10 cellular contexts compared by ENCODE assay signal in the genomic region with DNA sequence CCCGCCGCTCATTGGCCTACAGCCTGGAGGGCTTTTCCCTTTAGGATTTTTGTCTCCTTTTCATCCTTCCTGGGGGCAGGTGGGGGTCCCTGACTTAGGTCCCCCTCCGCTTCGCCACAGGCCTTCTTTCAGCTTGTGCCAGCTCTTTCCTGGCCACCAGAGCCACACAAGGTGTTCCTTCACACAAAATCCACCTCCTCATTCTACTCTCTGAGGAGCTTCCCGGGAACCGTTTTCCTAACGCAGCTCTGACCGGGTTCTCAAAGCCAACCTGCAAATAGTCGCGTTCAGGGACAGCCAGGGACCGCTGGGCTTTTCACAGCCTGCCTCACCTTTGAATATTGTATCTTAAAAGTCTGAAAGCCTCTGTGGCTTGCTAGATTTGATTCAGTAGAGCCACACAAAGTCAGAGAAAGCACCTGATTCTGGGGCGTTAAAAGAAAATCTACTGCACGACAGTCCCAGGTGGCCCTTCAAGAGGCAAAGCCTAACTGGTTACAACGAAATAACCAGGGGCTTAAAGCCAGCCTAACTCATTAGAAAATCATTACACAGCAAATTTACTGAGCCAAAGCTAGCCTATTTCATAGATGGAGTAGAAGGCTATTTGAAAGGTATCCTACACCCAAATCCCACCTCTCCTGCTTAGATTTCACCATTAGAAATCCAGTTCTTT. TPM values are rescaled to one million over a fixed set of nuclear protein-coding genes. Genes with fewer than 3 reads are reported as not detected.
DNase-seq lines count a peak whose midpoint lies in the region; ATAC-seq and TF ChIP-seq lines count a peak whose summit lies in the region.
"Had no signal": no experiment of that assay in that cellular context is flagged by ENCODE, and none has a peak within 500 bp of the region (broad histone marks: within the 10 kb centered on the region; RNA-seq: fewer than 3 reads in every experiment).

No MANE protein-coding gene starts in this region.

- H3K36me3 ChIP-seq in IMR-90 (ENCODE audit: control insufficient read depth, insufficient read depth, low read length): no peaks in the 10 kb centered on the region
- no peaks in the 10 kb centered on the region for H3K36me3 ChIP-seq in ectodermal cell (ENCODE audit: control insufficient read depth, insufficient read depth, low read length)

- no peak overlapping the region for H2BK20ac ChIP-seq in IMR-90 (ENCODE audit: low read depth, low read length)

- TF ChIP-seq RAD21 in IMR-90 (IDR thresholded peaks at IDR 0.05; ENCODE audit: low read length): no peak

- H2AFZ ChIP-seq in IMR-90 (replicated peaks; ENCODE audit: low read length, poor library complexity): no peak overlapping the region

- H3K9me3 ChIP-seq in IMR-90 (ENCODE audit: control insufficient read depth, insufficient read depth, low read length): peaks cover 3% of the 10 kb centered on the region; the same call in 1 of the 2 replicates
- H3K9me3 ChIP-seq in ectodermal cell (ENCODE audit: control insufficient read depth, low read length): no peaks in the 10 kb centered on the region

- no peak for TF ChIP-seq POLR2A in IMR-90 (IDR thresholded peaks at IDR 0.05; ENCODE audit: low read depth, low read length)

- in situ Hi-C loops in IMR-90 (cut with MboI; ENCODE audit: low sequenced_read_pairs): no loop called here

- no peak overlapping the region for H3K18ac ChIP-seq in IMR-90 (ENCODE audit: low read depth, low read length)

- H3K9ac ChIP-seq in IMR-90 (ENCODE audit: low read depth, low read length): no peak overlapping the region

- H3K4me3 ChIP-seq in AG10803 (ENCODE audit: low read length) (0 out of 2 replicates have a peak overlapping the region, but pooled peaks have one; percentile 12), IMR-90 (ENCODE audit: insufficient read depth, low read depth, low read length) (no peak overlapping the region), ectodermal cell (ENCODE audit: insufficient read depth, low read depth, low read length) (peak overlapping the region; percentile 41)

- H3K79me1 ChIP-seq in IMR-90 (ENCODE audit: low read depth in 1 of 2, low read length in 2 of 2): no peaks in the 10 kb centered on the region

- POLR2A ChIA-PET in IMR-90 (lab: Charles Lee; ENCODE audit: unreplicated experiment): no interaction called here

- H3K4me3 Mint-ChIP-seq in natural killer cell: peak overlapping the region; percentile 81

- H3K36me3 Mint-ChIP-seq in natural killer cell: no peaks in the 10 kb centered on the region

- BruUV-seq in IMR-90 (replicated peaks; lab: Mats Ljungman, UMichigan): no TSS peak

- no peak overlapping the region for H2BK120ac ChIP-seq in IMR-90 (ENCODE audit: low read depth, low read length)

- H2AK5ac ChIP-seq in IMR-90 (ENCODE audit: low read depth, low read length): no peak overlapping the region

- H3K4ac ChIP-seq in IMR-90 (ENCODE audit: low read depth, low read length): no peak overlapping the region

- H3K23ac ChIP-seq in IMR-90 (ENCODE audit: low read depth, low read length): no peak overlapping the region

- no peaks in the 10 kb centered on the region for H3K9me3 Mint-ChIP-seq in natural killer cell

- H3K27ac ChIP-seq in IMR-90 (ENCODE audit: insufficient read depth, low read length) (no peak overlapping the region), ectodermal cell (ENCODE audit: insufficient read depth, low read depth, low read length, poor library complexity, severe bottlenecking) (no peak overlapping the region)

- CTCF ChIA-PET in IMR-90 (lab: Yijun Ruan, JAX): interaction anchor here (0.6 kb wide), 1 partner anchor 17 kb away, joined by 6 read pairs; no protein-coding TSS in a partner anchor

- ATAC-seq in IMR-90 (ENCODE audit: low read depth) (no peak), natural killer cell (no peak), GM18858 (IDR thresholded peaks at IDR 0.05; ENCODE audit: unreplicated experiment) (no peak)

- no peak overlapping the region for H4K91ac ChIP-seq in IMR-90 (ENCODE audit: insufficient read depth, low read depth, low read length)

- no peak for TF ChIP-seq CTCF in AG10803 (conservative IDR thresholded peaks at IDR 0.05; ENCODE audit: low read length)
- no peak for TF ChIP-seq CTCF in IMR-90 (conservative IDR thresholded peaks at IDR 0.05; ENCODE audit: low read depth, low read length)
- no peak for TF ChIP-seq CTCF in natural killer cell (IDR thresholded peaks at IDR 0.05)

- no peak overlapping the region for H4K5ac ChIP-seq in IMR-90 (ENCODE audit: low read depth, low read length)

- no peaks in the 10 kb centered on the region for H3K9me1 ChIP-seq in IMR-90 (ENCODE audit: insufficient read depth, low read length)

- peaks cover 0 to 5% of the 10 kb centered on the region in 2 donors for H3K4me1 Mint-ChIP-seq in natural killer cell

- H2BK5ac ChIP-seq in IMR-90 (ENCODE audit: low read depth, low read length, poor library complexity, severe bottlenecking): no peak overlapping the region

- WGBS in IMR-90 (ENCODE audit: extremely low coverage in 2 of 2, insufficient read length in 1 of 2), 2 experiments: 40% methylated on average over 1 of the region's 14 CpGs; no CpG with 5 or more reads in 1 of the 2 experiments
- 13 to 16% methylated on average over 14 of the region's 14 CpGs for WGBS in ectodermal cell, 2 experiments

- no peak overlapping the region for H4K8ac ChIP-seq in IMR-90 (ENCODE audit: low read depth in 2 of 2, low read length in 2 of 2)

- H3K56ac ChIP-seq in IMR-90 (ENCODE audit: extremely low read depth, insufficient read depth, low read length): no peak overlapping the region

- dilution Hi-C loops in IMR-90 (cut with HindIII; ENCODE audit: low sequenced_read_pairs, unreplicated experiment): no loop called here

- H2AK9ac ChIP-seq in IMR-90 (replicated peaks; ENCODE audit: low read depth, low read length, poor library complexity): no peak overlapping the region

- DNase-seq in AG10803 (ENCODE audit: low read depth) (no peak), IMR-90 (no peak), natural killer cell (no peak), pons (ENCODE audit: low spot score) (no peak), NCI-H1436 (lab: John Stamatoyannopoulos, UW) (no peak), medulla oblongata (ENCODE audit: extremely low spot score) (no peak)
- DNase-seq: GF-D8 had no signal

- H3K14ac ChIP-seq in IMR-90 (replicated peaks; ENCODE audit: low read depth, low read length): no peak overlapping the region

- intact Hi-C loops in IMR-90 (cut with micrococcal nuclease): no loop called here
- intact Hi-C loops in natural killer cell (cut with micrococcal nuclease): no loop called here

- H3K27me3 ChIP-seq in IMR-90 (ENCODE audit: control insufficient read depth, insufficient read depth, low read length): peaks cover 6% of the 10 kb centered on the region; the same call in 1 of the 2 replicates
- peaks cover 13% of the 10 kb centered on the region for H3K27me3 ChIP-seq in ectodermal cell (ENCODE audit: control insufficient read depth, insufficient read depth, low read length, poor library complexity, severe bottlenecking)

- no peak overlapping the region for H3K4me2 ChIP-seq in IMR-90 (ENCODE audit: low read depth, low read length)

- H3K27ac Mint-ChIP-seq in natural killer cell: no peak overlapping the region

- no peak overlapping the region for H2BK15ac ChIP-seq in IMR-90 (ENCODE audit: low read depth, low read length)

- H4K20me1 ChIP-seq in IMR-90 (ENCODE audit: insufficient read depth, low read length): no peaks in the 10 kb centered on the region

- peaks cover 27 to 32% of the 10 kb centered on the region in 2 donors for H3K27me3 Mint-ChIP-seq in natural killer cell (ENCODE audit: low read depth in 2 of 2)

- H3K4me1 ChIP-seq in IMR-90 (ENCODE audit: control insufficient read depth, insufficient read depth, low read length): no peaks in the 10 kb centered on the region
- H3K4me1 ChIP-seq in ectodermal cell (ENCODE audit: control insufficient read depth, insufficient read depth, low read length): peaks cover 18% of the 10 kb centered on the region

TF ChIP-seq in IMR-90, 13 proteins besides CTCF, POLR2A, EP300 and RAD21:
- TF ChIP-seq SMC3 (IDR thresholded peaks at IDR 0.05; ENCODE audit: low read depth, low read length) (no peak), MAFK (IDR thresholded peaks at IDR 0.05; ENCODE audit: low read depth, low read length) (0 out of 2 replicates have a peak, but pooled peaks have one; percentile 12)

RNA-seq across cellular contexts. Expression of gene GPC3, which starts 0.8 kb away (rescaled TPM):
- not detected in 2 replicates for total RNA-seq in IMR-90 (2012; rRNA removed)
- not detected in 2 replicates for polyA plus RNA-seq in IMR-90 (2012; rRNA removed)
- not detected in 2 replicates for polyA plus RNA-seq in IMR-90 (2012; cell fraction: cytosol; rRNA removed)
- polyA plus RNA-seq in IMR-90 (2012; cell fraction: nucleus; rRNA removed; ENCODE audit: low replicate concordance): not detected in 2 replicates
- 156 TPM for polyA plus RNA-seq in ectodermal cell (2013, experiment 1 of 4)
- 240 TPM for polyA plus RNA-seq in ectodermal cell (2013, experiment 2 of 4)
- 164 TPM for polyA plus RNA-seq in ectodermal cell (2013, experiment 3 of 4)
- 230 TPM for polyA plus RNA-seq in ectodermal cell (2013, experiment 4 of 4)
- not detected for total RNA-seq in natural killer cell
- total RNA-seq: dermis blood vessel endothelial cell had no signal
